In genomic region chr1:229710746-229711145, GRCh38 we compare ENCODE assay signal across 19 cellular contexts.
DNase-seq lines count a peak whose midpoint lies in the region; TF ChIP-seq lines count a peak whose summit lies in the region.
"Had no signal": no experiment of that assay in that cellular context is flagged by ENCODE, and none has a peak within 500 bp of the region (broad histone marks: within the 10 kb centered on the region; RNA-seq: fewer than 3 reads in every experiment).

No MANE protein-coding gene starts in this region.

- TF ChIP-seq CTCF in astrocyte of the cerebellum (IDR thresholded peaks at IDR 0.05; ENCODE audit: low read depth, low read length, missing control alignments) (peak; percentile 9), smooth muscle cell (IDR thresholded peaks at IDR 0.05; ENCODE audit: borderline replicate concordance, insufficient read depth, poor library complexity, severe bottlenecking) (peak; percentile 9)

- H2AFZ ChIP-seq in smooth muscle cell (ENCODE audit: low read depth): peak overlapping the region; percentile 66

- H4K20me1 ChIP-seq in smooth muscle cell (ENCODE audit: low read depth): no peaks in the 10 kb centered on the region

- peaks cover 2% of the 10 kb centered on the region for H3K27me3 Mint-ChIP-seq in T-helper 2 cell treated with Interferon-gamma antibody and Interleukin-4, amounts not matched to agents 5 μg/mL and 100 μg/mL, for 36 hours (ENCODE audit: low read depth)

- H3K4me1 ChIP-seq in HUES48 (ENCODE audit: control insufficient read depth, insufficient read depth, low read length): peaks cover 28% of the 10 kb centered on the region
- peaks cover under 1% of the 10 kb centered on the region for H3K4me1 ChIP-seq in mesodermal cell (ENCODE audit: control insufficient read depth, insufficient read depth, low read length, poor library complexity, severe bottlenecking)
- H3K4me1 ChIP-seq in smooth muscle cell (ENCODE audit: low read depth): no peaks in the 10 kb centered on the region
- H3K4me1 ChIP-seq: gastrocnemius medialis, right atrium auricular region, upper lobe of left lung had no signal

- H3K9ac ChIP-seq in HUES48 (ENCODE audit: low read depth, low read length) (peak overlapping the region; percentile 41; the same call in 1 of the 2 replicates), smooth muscle cell (ENCODE audit: low read depth) (no peak overlapping the region)

- no peaks in the 10 kb centered on the region for H3K4me1 Mint-ChIP-seq in T-helper 2 cell treated with Interferon-gamma antibody and Interleukin-4, amounts not matched to agents 5 μg/mL and 100 μg/mL, for 36 hours (ENCODE audit: low read depth)
- H3K4me1 Mint-ChIP-seq: stimulated activated memory B cell treated with anti-CD40 and anti-IgM and Interleukin-4, amounts not matched to agents 10 μg/mL and 1 μg/mL and 100 μg/mL, for 72 hours had no signal

- no peaks in the 10 kb centered on the region for H3K27me3 ChIP-seq in HUES48 (ENCODE audit: control insufficient read depth, insufficient read depth, low read length)
- no peaks in the 10 kb centered on the region for H3K27me3 ChIP-seq in smooth muscle cell (ENCODE audit: low read depth)
- H3K27me3 ChIP-seq: gastrocnemius medialis, right atrium auricular region, upper lobe of left lung had no signal

- no peak overlapping the region for H3K4me2 ChIP-seq in smooth muscle cell

- H3K27ac Mint-ChIP-seq in T-helper 2 cell treated with Interferon-gamma antibody and Interleukin-4, amounts not matched to agents 5 μg/mL and 100 μg/mL, for 36 hours: no peak overlapping the region
- H3K27ac Mint-ChIP-seq: activated naive CD4-positive, alpha-beta T cell treated with anti-CD3 and anti-CD28 coated beads for 36 hours; stimulated activated memory B cell treated with anti-CD40 and anti-IgM and Interleukin-4, amounts not matched to agents 10 μg/mL and 1 μg/mL and 100 μg/mL, for 72 hours had no signal

- H3K4me3 ChIP-seq in HUES48 (ENCODE audit: low read depth, low read length) (no peak overlapping the region; the same call in 1 of the 2 replicates), astrocyte of the cerebellum (ENCODE audit: low read depth, low read length) (no peak overlapping the region), mesodermal cell (ENCODE audit: extremely low read depth, insufficient read depth, low read length, poor library complexity, severe bottlenecking) (no peak overlapping the region), smooth muscle cell (no peak overlapping the region)
- H3K4me3 ChIP-seq: gastrocnemius medialis, right atrium auricular region, upper lobe of left lung had no signal

- H3K4me3 Mint-ChIP-seq in T-helper 2 cell treated with Interferon-gamma antibody and Interleukin-4, amounts not matched to agents 5 μg/mL and 100 μg/mL, for 36 hours: no peak overlapping the region
- H3K4me3 Mint-ChIP-seq: activated naive CD4-positive, alpha-beta T cell treated with anti-CD3 and anti-CD28 coated beads for 36 hours; brain; stimulated activated memory B cell treated with anti-CD40 and anti-IgM and Interleukin-4, amounts not matched to agents 10 μg/mL and 1 μg/mL and 100 μg/mL, for 72 hours had no signal

- H3K27ac ChIP-seq in HUES48 (ENCODE audit: low read depth, low read length): peak overlapping the region; percentile 46
- peak overlapping the region; percentile 2 for H3K27ac ChIP-seq in mesodermal cell (ENCODE audit: low read depth, low read length, severe bottlenecking)
- no peak overlapping the region for H3K27ac ChIP-seq in smooth muscle cell (ENCODE audit: low read depth)
- H3K27ac ChIP-seq: gastrocnemius medialis, right atrium auricular region, upper lobe of left lung had no signal

- H3K9me3 ChIP-seq in HUES48 (ENCODE audit: control insufficient read depth, insufficient read depth, low read length) (peaks cover 16% of the 10 kb centered on the region), mesodermal cell (ENCODE audit: control insufficient read depth, low read length) (no peaks in the 10 kb centered on the region), smooth muscle cell (replicated peaks; ENCODE audit: low read depth) (no peaks in the 10 kb centered on the region)
- H3K9me3 ChIP-seq: gastrocnemius medialis had no signal

- peak; percentile 37 for DNase-seq in astrocyte of the cerebellum (ENCODE audit: low read depth)
- DNase-seq in smooth muscle cell (lab: John Stamatoyannopoulos, UW; ENCODE audit: unreplicated experiment): no peak
- no peak for DNase-seq in NCI-H1436 (lab: John Stamatoyannopoulos, UW)
- no peak for DNase-seq in T-helper 2 cell treated with Interferon-gamma antibody and Interleukin-4, amounts not matched to agents 5 μg/mL and 100 μg/mL, for 36 hours (ENCODE audit: low spot score)
- DNase-seq in LoVo (ENCODE audit: low spot score): no peak
- DNase-seq: activated CD4-positive, alpha-beta T cell treated with anti-CD3 and anti-CD28 coated beads, Interleukin-2, amount 50 U/mL, for 4 hours; activated naive CD4-positive, alpha-beta T cell treated with anti-CD3 and anti-CD28 coated beads for 36 hours; Calu3; gastrocnemius medialis; mesendoderm; NCI-H2171 treated with DMSO at 0.1 percent for 48 hours; NCI-H526 treated with DMSO at 0.1 percent for 48 hours; T-helper 1 cell; upper lobe of left lung had no signal

- no peaks in the 10 kb centered on the region for H3K36me3 ChIP-seq in HUES48 (ENCODE audit: control insufficient read depth, insufficient read depth, low read length)
- no peaks in the 10 kb centered on the region for H3K36me3 ChIP-seq in mesodermal cell (ENCODE audit: control insufficient read depth, insufficient read depth, low read length)
- H3K36me3 ChIP-seq in smooth muscle cell (ENCODE audit: low read depth): no peaks in the 10 kb centered on the region
- H3K36me3 ChIP-seq: gastrocnemius medialis, right atrium auricular region, upper lobe of left lung had no signal

- H3K79me2 ChIP-seq in smooth muscle cell (ENCODE audit: low read depth): no peaks in the 10 kb centered on the region

- H3F3A ChIP-seq in smooth muscle cell (ENCODE audit: low read depth): no peaks in the 10 kb centered on the region

- no peaks in the 10 kb centered on the region for H3K36me3 Mint-ChIP-seq in T-helper 2 cell treated with Interferon-gamma antibody and Interleukin-4, amounts not matched to agents 5 μg/mL and 100 μg/mL, for 36 hours (ENCODE audit: low read depth)
- H3K36me3 Mint-ChIP-seq: brain; stimulated activated memory B cell treated with anti-CD40 and anti-IgM and Interleukin-4, amounts not matched to agents 10 μg/mL and 1 μg/mL and 100 μg/mL, for 72 hours had no signal

- peaks cover 5% of the 10 kb centered on the region for H3K9me3 Mint-ChIP-seq in T-helper 2 cell treated with Interferon-gamma antibody and Interleukin-4, amounts not matched to agents 5 μg/mL and 100 μg/mL, for 36 hours

- in situ Hi-C loops in astrocyte of the cerebellum (cut with HindIII; ENCODE audit: low sequenced_read_pairs): no loop called here
